In the genomic region with DNA sequence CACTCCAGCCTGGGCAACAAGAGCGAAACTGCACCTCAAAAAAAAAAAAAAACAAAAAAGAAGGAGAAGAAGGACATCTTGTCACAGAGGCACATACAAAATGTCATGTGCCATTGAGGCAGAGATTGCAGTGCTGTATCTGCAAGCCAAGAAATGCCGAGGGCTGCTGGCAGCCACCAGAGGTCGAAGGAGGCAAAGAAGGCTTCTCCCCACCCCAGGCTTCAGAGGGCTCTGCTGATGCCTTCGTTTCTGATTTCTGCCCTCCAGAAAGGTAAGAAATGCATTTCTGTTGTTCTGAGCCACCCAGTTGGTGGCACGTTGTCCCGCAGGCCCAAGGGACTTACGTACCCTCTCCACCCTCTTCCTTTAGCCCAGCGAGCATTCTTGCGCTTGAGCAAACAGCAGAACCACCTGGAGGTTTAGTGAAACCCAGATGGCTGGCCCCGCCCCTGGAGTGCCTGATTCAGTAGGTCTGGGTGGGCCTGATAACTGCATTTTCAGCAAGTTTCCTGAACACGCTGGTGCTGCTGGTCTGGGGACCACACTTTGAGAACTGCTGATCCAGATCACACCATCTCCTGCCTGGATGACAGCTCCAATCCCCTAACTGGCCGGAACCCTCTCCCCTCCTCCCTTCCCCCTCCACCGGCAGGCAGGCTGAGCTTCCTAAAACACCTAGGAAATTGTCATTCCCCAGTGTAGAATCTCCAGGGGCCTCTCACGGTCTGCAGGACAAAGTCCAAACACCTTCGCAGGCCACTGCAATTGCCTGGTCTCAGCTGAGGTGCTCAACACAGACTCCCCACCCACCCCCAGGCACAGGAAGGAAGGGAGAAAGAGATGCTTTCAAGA, we compare ENCODE assay signal across 8 cellular contexts. TPM values are rescaled to one million over a fixed set of nuclear protein-coding genes. Genes with fewer than 3 reads are reported as not detected.
DNase-seq lines count a peak whose midpoint lies in the region; ATAC-seq and TF ChIP-seq lines count a peak whose summit lies in the region.

No MANE protein-coding gene starts in this region.

- H3K4me1 Mint-ChIP-seq in WTC11, result peaks cover 29% of the 10 kb centered on the region

- peak overlapping the region; percentile 29; the same call in 1 of the 2 replicates for H3K27ac Mint-ChIP-seq in WTC11

- H3K9me3 Mint-ChIP-seq in WTC11, result no peaks in the 10 kb centered on the region

- intact Hi-C loops in posterior cingulate gyrus (cut with DNase I), result no loop called here

- no peaks in the 10 kb centered on the region for H3K36me3 Mint-ChIP-seq in WTC11

- no peaks in the 10 kb centered on the region for H3K27me3 Mint-ChIP-seq in WTC11 (ENCODE audit: low read depth)

- CTCF ChIA-PET in WTC11 (lab: Charles Lee), result interaction anchor here (0.6 to 4.2 kb wide), 3 partner anchors 17 to 107 kb away, joined by 3 to 28 read pairs (median 3); no protein-coding TSS in a partner anchor

- DNase-seq in DMS153 (lab: John Stamatoyannopoulos, UW) (peak; percentile 19), WTC11 (ENCODE audit: low spot score) (peak; percentile 56), posterior cingulate gyrus (no peak), UCSD-AML1 (lab: John Stamatoyannopoulos, UW; ENCODE audit: unreplicated experiment) (no peak), AG20443 (ENCODE audit: low spot score) (no peak)
- DNase-seq in activated CD8-positive, alpha-beta memory T cell treated with anti-CD3 and anti-CD28 coated beads, Interleukin-2, amount 50 U/mL, for 48 hours, result no peak

- POLR2A ChIA-PET in WTC11 (lab: Charles Lee), result no interaction called here

- peak; percentile 85 for ATAC-seq in GM19351 (IDR thresholded peaks at IDR 0.05; ENCODE audit: unreplicated experiment)
- peak; percentile 81 for ATAC-seq in HG03196 (IDR thresholded peaks at IDR 0.05; ENCODE audit: unreplicated experiment)
- peak; percentile 68 for ATAC-seq in WTC11

- TF ChIP-seq CTCF in WTC11 (IDR thresholded peaks at IDR 0.05), result no peak

- H3K4me3 Mint-ChIP-seq in WTC11, result no peak overlapping the region; the same call in 1 of the 2 replicates

TF ChIP-seq in WTC11, 78 proteins besides CTCF, POLR2A, EP300 and RAD21:
- TF ChIP-seq ZNF423 (CRISPR knock-in tag; IDR thresholded peaks at IDR 0.05) (no peak), IRF2 (CRISPR knock-in tag; IDR thresholded peaks at IDR 0.05; ENCODE audit: borderline replicate concordance, low read depth) (no peak), MXD4 (CRISPR knock-in tag; IDR thresholded peaks at IDR 0.05; ENCODE audit: borderline replicate concordance) (no peak), TP53 (CRISPR knock-in tag; IDR thresholded peaks at IDR 0.05) (no peak), ZNF138 (CRISPR knock-in tag; conservative IDR thresholded peaks at IDR 0.05) (no peak), EMX1 (CRISPR knock-in tag; IDR thresholded peaks at IDR 0.05) (no peak), NFE2L1 (CRISPR knock-in tag; IDR thresholded peaks at IDR 0.05) (no peak), ZNF232 (CRISPR knock-in tag; IDR thresholded peaks at IDR 0.05) (no peak), GRHL2 (CRISPR knock-in tag; IDR thresholded peaks at IDR 0.05; ENCODE audit: insufficient replicate concordance, severe bottlenecking) (no peak), JAZF1 (CRISPR knock-in tag; IDR thresholded peaks at IDR 0.05) (no peak), FOXK1 (CRISPR knock-in tag; IDR thresholded peaks at IDR 0.05) (no peak)
- TF ChIP-seq, protein P1, sequence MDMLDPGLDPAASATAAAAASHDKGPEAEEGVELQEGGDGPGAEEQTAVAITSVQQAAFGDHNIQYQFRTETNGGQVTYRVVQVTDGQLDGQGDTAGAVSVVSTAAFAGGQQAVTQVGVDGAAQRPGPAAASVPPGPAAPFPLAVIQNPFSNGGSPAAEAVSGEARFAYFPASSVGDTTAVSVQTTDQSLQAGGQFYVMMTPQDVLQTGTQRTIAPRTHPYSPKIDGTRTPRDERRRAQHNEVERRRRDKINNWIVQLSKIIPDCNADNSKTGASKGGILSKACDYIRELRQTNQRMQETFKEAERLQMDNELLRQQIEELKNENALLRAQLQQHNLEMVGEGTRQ (CRISPR knock-in tag; IDR thresholded peaks at IDR 0.05), result no peak
- TF ChIP-seq, protein P2, sequence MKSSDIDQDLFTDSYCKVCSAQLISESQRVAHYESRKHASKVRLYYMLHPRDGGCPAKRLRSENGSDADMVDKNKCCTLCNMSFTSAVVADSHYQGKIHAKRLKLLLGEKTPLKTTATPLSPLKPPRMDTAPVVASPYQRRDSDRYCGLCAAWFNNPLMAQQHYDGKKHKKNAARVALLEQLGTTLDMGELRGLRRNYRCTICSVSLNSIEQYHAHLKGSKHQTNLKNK (CRISPR knock-in tag; IDR thresholded peaks at IDR 0.05), result no peak
- TF ChIP-seq, protein P3, sequence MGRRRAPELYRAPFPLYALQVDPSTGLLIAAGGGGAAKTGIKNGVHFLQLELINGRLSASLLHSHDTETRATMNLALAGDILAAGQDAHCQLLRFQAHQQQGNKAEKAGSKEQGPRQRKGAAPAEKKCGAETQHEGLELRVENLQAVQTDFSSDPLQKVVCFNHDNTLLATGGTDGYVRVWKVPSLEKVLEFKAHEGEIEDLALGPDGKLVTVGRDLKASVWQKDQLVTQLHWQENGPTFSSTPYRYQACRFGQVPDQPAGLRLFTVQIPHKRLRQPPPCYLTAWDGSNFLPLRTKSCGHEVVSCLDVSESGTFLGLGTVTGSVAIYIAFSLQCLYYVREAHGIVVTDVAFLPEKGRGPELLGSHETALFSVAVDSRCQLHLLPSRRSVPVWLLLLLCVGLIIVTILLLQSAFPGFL (CRISPR knock-in tag; IDR thresholded peaks at IDR 0.05; ENCODE audit: borderline replicate concordance), result no peak
- TF ChIP-seq, protein P4, sequence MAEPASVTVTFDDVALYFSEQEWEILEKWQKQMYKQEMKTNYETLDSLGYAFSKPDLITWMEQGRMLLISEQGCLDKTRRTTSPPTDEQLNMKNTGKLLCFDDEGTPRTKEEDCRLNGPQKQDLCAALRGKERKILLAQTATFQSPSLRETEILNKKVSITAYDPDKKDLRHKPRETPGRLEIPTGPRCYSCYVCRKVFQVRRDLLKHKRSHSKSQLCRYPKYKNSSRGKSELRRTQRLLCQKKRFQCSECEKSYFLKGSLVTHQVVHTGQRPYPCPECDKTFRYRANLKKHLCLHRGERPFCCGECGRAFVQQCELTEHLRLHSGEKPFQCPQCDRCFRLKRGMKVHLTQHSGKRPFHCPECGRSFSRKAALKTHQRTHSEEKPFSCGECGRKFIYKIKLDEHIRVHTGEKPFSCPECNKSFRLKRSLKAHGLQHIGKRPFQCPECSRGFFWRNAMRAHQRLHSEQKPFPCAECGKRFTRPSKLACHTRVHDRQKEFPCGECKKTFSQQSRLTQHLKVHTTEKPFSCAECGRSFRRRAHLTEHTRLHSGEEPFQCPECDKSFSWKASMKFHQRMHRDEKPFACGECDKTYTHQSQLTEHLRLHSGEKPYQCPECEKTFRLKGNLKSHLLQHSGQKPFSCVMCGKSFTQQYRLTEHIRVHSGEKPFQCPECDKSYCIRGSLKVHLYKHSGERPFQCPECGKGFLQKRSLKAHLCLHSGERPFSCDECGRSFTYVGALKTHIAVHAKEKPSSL (CRISPR knock-in tag; conservative IDR thresholded peaks at IDR 0.05), result no peak

RNA-seq across cellular contexts. Expression of a gene that starts 21.1 kb away (rescaled TPM):
- 68.3 to 71.0 TPM (median 70.8 TPM) in 3 replicates for total RNA-seq in WTC11 (2021)

RNA-seq across cellular contexts. Expression of a gene that starts 29.6 kb away (rescaled TPM):
- 530 to 561 TPM (median 544 TPM) in 3 replicates for total RNA-seq in WTC11 (2021)

Comparison
In these comparisons a context has a peak if more than half of its experiments do, and no peak if none do; other contexts are left out.
1. DNase-seq: peak in DMS153 (single experiment) and WTC11 (single experiment); none in posterior cingulate gyrus (0 of 10), activated CD8-positive, alpha-beta memory T cell treated with anti-CD3 and anti-CD28 coated beads, Interleukin-2, amount 50 U/mL, for 48 hours (single experiment), UCSD-AML1 (single experiment) and AG20443 (single experiment).
2. Peak in every context shown above with its lines, with median percentiles within 50 percentile points of each other: ATAC-seq.